7 cellular contexts compared by ENCODE assay signal in genomic region chr19:2944403-2944774, GRCh38. TPM values are rescaled to one million over a fixed set of nuclear protein-coding genes. Genes with fewer than 3 reads are reported as not detected.
DNase-seq lines count a peak whose midpoint lies in the region; ATAC-seq and TF ChIP-seq lines count a peak whose summit lies in the region.

No MANE protein-coding gene starts in this region.

- peaks cover 11% of the 10 kb centered on the region for H3K36me3 Mint-ChIP-seq in activated T-helper 1 cell treated with anti-CD3 and anti-CD28 coated beads, Interleukin-12 subunit alpha, Interleukin-12 subunit beta, Interleukin-2, Interleukin-4 antibody, amounts not matched to agents 30 ng/mL and 10 ng/mL and 1 ng/mL, durations not matched to agents 14 hours and 24 hours and 36 hours (ENCODE audit: low read depth)

- H3K27ac ChIP-seq in HEK293 (ENCODE audit: extremely low read depth, low read depth, low read length) (peak overlapping the region; percentile 49; the same call in 1 of the 2 replicates), iPS-20b (ENCODE audit: low read length) (no peak overlapping the region), stomach smooth muscle (ENCODE audit: low read length) (peak overlapping the region; percentile 91)

- peaks cover 3% of the 10 kb centered on the region for H3K9me3 Mint-ChIP-seq in activated T-helper 1 cell treated with anti-CD3 and anti-CD28 coated beads, Interleukin-12 subunit alpha, Interleukin-12 subunit beta, Interleukin-2, Interleukin-4 antibody, amounts not matched to agents 30 ng/mL and 10 ng/mL and 1 ng/mL, durations not matched to agents 14 hours and 24 hours and 36 hours

- no peaks in the 10 kb centered on the region for H3K27me3 Mint-ChIP-seq in activated T-helper 1 cell treated with anti-CD3 and anti-CD28 coated beads, Interleukin-12 subunit alpha, Interleukin-12 subunit beta, Interleukin-2, Interleukin-4 antibody, amounts not matched to agents 30 ng/mL and 10 ng/mL and 1 ng/mL, durations not matched to agents 14 hours and 24 hours and 36 hours (ENCODE audit: insufficient read depth)

- H3K4me1 ChIP-seq in HEK293 (ENCODE audit: control insufficient read depth, insufficient read depth, low read length) (no peaks in the 10 kb centered on the region; the same call in 1 of the 2 replicates), iPS-20b (ENCODE audit: insufficient read depth, low read length) (no peaks in the 10 kb centered on the region; the same call in 1 of the 2 replicates), stomach smooth muscle (ENCODE audit: control insufficient read depth, insufficient read depth, low read length) (peaks cover 15% of the 10 kb centered on the region)

- peak overlapping the region; percentile 40 for H3K27ac Mint-ChIP-seq in activated T-helper 1 cell treated with anti-CD3 and anti-CD28 coated beads, Interleukin-12 subunit alpha, Interleukin-12 subunit beta, Interleukin-2, Interleukin-4 antibody, amounts not matched to agents 30 ng/mL and 10 ng/mL and 1 ng/mL, durations not matched to agents 14 hours and 24 hours and 36 hours

- H3K36me3 ChIP-seq in HEK293 (ENCODE audit: control insufficient read depth in 2 of 2, insufficient read depth in 1 of 2, low read length in 2 of 2) (peaks cover 5 to 7% of the 10 kb centered on the region in 2 experiments; a peak in 2 of 3 replicates), iPS-20b (ENCODE audit: insufficient read depth, low read depth, low read length) (peaks cover 4% of the 10 kb centered on the region; the same call in 1 of the 2 replicates), stomach smooth muscle (ENCODE audit: control insufficient read depth in 2 of 2, insufficient read depth in 2 of 2, low read length in 2 of 2) (peaks cover 0 to 4% of the 10 kb centered on the region in 2 donors)

- peak overlapping the region; percentile 93 for H3K4me3 Mint-ChIP-seq in activated T-helper 1 cell treated with anti-CD3 and anti-CD28 coated beads, Interleukin-12 subunit alpha, Interleukin-12 subunit beta, Interleukin-2, Interleukin-4 antibody, amounts not matched to agents 30 ng/mL and 10 ng/mL and 1 ng/mL, durations not matched to agents 14 hours and 24 hours and 36 hours

- H3K27me3 ChIP-seq in iPS-20b (ENCODE audit: insufficient read depth, low read length) (no peaks in the 10 kb centered on the region), stomach smooth muscle (ENCODE audit: control insufficient read depth in 1 of 2, insufficient read depth in 2 of 2, low read length in 2 of 2) (no peaks in the 10 kb centered on the region)

- H3K9ac ChIP-seq in iPS-20b (ENCODE audit: low read depth, low read length) (peak overlapping the region; percentile 81), stomach smooth muscle (ENCODE audit: low read length in 2 of 2) (peak overlapping the region; percentile 78 to 86)

- CTCF ChIA-PET in HEK293 (lab: Yijun Ruan, JAX) = interaction anchor here (0.5 to 0.7 kb wide), 3 partner anchors 57 to 529 kb away, joined by 3 to 4 read pairs (median 4); no protein-coding TSS in a partner anchor

- no peak for DNase-seq in activated T-helper 1 cell treated with anti-CD3 and anti-CD28 coated beads, Interleukin-12 subunit alpha, Interleukin-12 subunit beta, Interleukin-2, Interleukin-4 antibody, amounts not matched to agents 30 ng/mL and 10 ng/mL and 1 ng/mL, durations not matched to agents 14 hours and 24 hours and 36 hours (ENCODE audit: low spot score)
- no peak for DNase-seq in effector CD4-positive, alpha-beta T cell
- no peak for DNase-seq in NCI-H2196 treated with DMSO at 0.1 percent for 48 hours (lab: John Stamatoyannopoulos, UW; ENCODE audit: unreplicated experiment)

- intact Hi-C loops in activated T-helper 1 cell treated with anti-CD3 and anti-CD28 coated beads, Interleukin-12 subunit alpha, Interleukin-12 subunit beta, Interleukin-2, Interleukin-4 antibody, amounts not matched to agents 30 ng/mL and 10 ng/mL and 1 ng/mL, durations not matched to agents 14 hours and 24 hours and 36 hours (cut with micrococcal nuclease) = no loop called here

- H3K4me1 Mint-ChIP-seq in activated T-helper 1 cell treated with anti-CD3 and anti-CD28 coated beads, Interleukin-12 subunit alpha, Interleukin-12 subunit beta, Interleukin-2, Interleukin-4 antibody, amounts not matched to agents 30 ng/mL and 10 ng/mL and 1 ng/mL, durations not matched to agents 14 hours and 24 hours and 36 hours (ENCODE audit: low read depth) = peaks cover 10% of the 10 kb centered on the region

- POLR2A ChIA-PET in HEK293 (lab: Yijun Ruan, JAX) = interaction anchor here (0.9 to 1.9 kb wide), 2 partner anchors 10 to 21 kb away, joined by 3 to 5 read pairs; no protein-coding TSS in a partner anchor

- ATAC-seq in HG03139 (IDR thresholded peaks at IDR 0.05; ENCODE audit: unreplicated experiment) = no peak

- TF ChIP-seq CTCF in HEK293 (tag by site-specific recombination; IDR thresholded peaks at IDR 0.05) = peak; percentile 41; the same call in 1 of the 2 replicates

- no peaks in the 10 kb centered on the region for H3K9me3 ChIP-seq in HEK293 (ENCODE audit: control insufficient read depth, insufficient read depth, low read depth, low read length)
- no peaks in the 10 kb centered on the region for H3K9me3 ChIP-seq in iPS-20b (ENCODE audit: insufficient read depth, low read depth, low read length)
- no peaks in the 10 kb centered on the region for H3K9me3 ChIP-seq in stomach smooth muscle (ENCODE audit: control insufficient read depth in 2 of 2, low read length in 2 of 2)

- peak overlapping the region; percentile 80 for H3K4me3 ChIP-seq in HEK293 (ENCODE audit: low read depth, low read length)
- peak overlapping the region; percentile 83 for H3K4me3 ChIP-seq in iPS-20b (ENCODE audit: low read length)
- H3K4me3 ChIP-seq in stomach smooth muscle (ENCODE audit: low read length in 2 of 2) = peak overlapping the region; percentile 81 to 90

TF ChIP-seq in HEK293, 187 proteins besides CTCF, POLR2A, EP300 and RAD21 (continues in another document):
- TF ChIP-seq ZBTB6 (tag by site-specific recombination; IDR thresholded peaks at IDR 0.05) (no peak), ZNF792 (tag by site-specific recombination; IDR thresholded peaks at IDR 0.05) (no peak), ZBTB48 (tag by site-specific recombination; IDR thresholded peaks at IDR 0.05) (peak; percentile 65), ZNF280C (tag by site-specific recombination; IDR thresholded peaks at IDR 0.05) (no peak), ZNF544 (tag by site-specific recombination; IDR thresholded peaks at IDR 0.05) (no peak), KLF8 (tag by site-specific recombination; IDR thresholded peaks at IDR 0.05) (no peak), ZNF707 (tag by site-specific recombination; IDR thresholded peaks at IDR 0.05) (no peak), ZXDB (tag by site-specific recombination; IDR thresholded peaks at IDR 0.05) (no peak), ZNF394 (tag by site-specific recombination; IDR thresholded peaks at IDR 0.05; ENCODE audit: borderline replicate concordance) (no peak), KLF17 (tag by site-specific recombination; IDR thresholded peaks at IDR 0.05) (no peak), ZNF169 (tag by site-specific recombination; IDR thresholded peaks at IDR 0.05) (no peak), ZNF311 (tag by site-specific recombination; IDR thresholded peaks at IDR 0.05; ENCODE audit: borderline replicate concordance) (no peak), ZNF48 (tag by site-specific recombination; IDR thresholded peaks at IDR 0.05) (no peak), ZNF501 (tag by site-specific recombination; IDR thresholded peaks at IDR 0.05) (no peak)

RNA-seq across cellular contexts. Expression of gene ZNF77, which starts 0.4 kb away (rescaled TPM):
- 3.2 and 5.3 TPM in 2 replicates for total RNA-seq in activated T-helper 1 cell treated with anti-CD3 and anti-CD28 coated beads, Interleukin-12 subunit alpha, Interleukin-12 subunit beta, Interleukin-2, Interleukin-4 antibody, amounts not matched to agents 30 ng/mL and 10 ng/mL and 1 ng/mL, durations not matched to agents 14 hours and 24 hours and 36 hours

RNA-seq across cellular contexts. Expression of gene TLE6, which starts 33.0 kb away (rescaled TPM):
- total RNA-seq in activated T-helper 1 cell treated with anti-CD3 and anti-CD28 coated beads, Interleukin-12 subunit alpha, Interleukin-12 subunit beta, Interleukin-2, Interleukin-4 antibody, amounts not matched to agents 30 ng/mL and 10 ng/mL and 1 ng/mL, durations not matched to agents 14 hours and 24 hours and 36 hours = 0.57 and 0.83 TPM in 2 replicates

RNA-seq across cellular contexts. Expression of gene ZNF57, which starts 43.7 kb away (rescaled TPM):
- total RNA-seq in activated T-helper 1 cell treated with anti-CD3 and anti-CD28 coated beads, Interleukin-12 subunit alpha, Interleukin-12 subunit beta, Interleukin-2, Interleukin-4 antibody, amounts not matched to agents 30 ng/mL and 10 ng/mL and 1 ng/mL, durations not matched to agents 14 hours and 24 hours and 36 hours = 2.2 and 2.6 TPM in 2 replicates
